ENCODE assay signal across 18 cellular contexts in genomic region chr2:38322224-38322914, GRCh38. TPM values are rescaled to one million over a fixed set of nuclear protein-coding genes. Genes with fewer than 3 reads are reported as not detected.
A peak's percentile ranks its signal among the peaks of the same experiment; 100 is the strongest.
DNase-seq lines count a peak whose midpoint lies in the region; ATAC-seq, FAIRE-seq and TF ChIP-seq lines count a peak whose summit lies in the region.
"Had no signal": no experiment of that assay in that cellular context is flagged by ENCODE, and none has a peak within 500 bp of the region (broad histone marks: within the 10 kb centered on the region; RNA-seq: fewer than 3 reads in every experiment).

No MANE protein-coding gene starts in this region.

- H3K4me3 Mint-ChIP-seq in memory B cell, result no peak overlapping the region
- H3K4me3 Mint-ChIP-seq: CD4-positive, alpha-beta memory T cell; IgD-negative memory B cell had no signal

- H3K14ac ChIP-seq in IMR-90 (replicated peaks; ENCODE audit: low read depth, low read length) (no peak overlapping the region), H1 (ENCODE audit: insufficient read length) (no peak overlapping the region)

- H3K9ac ChIP-seq in IMR-90 (ENCODE audit: low read depth, low read length) (no peak overlapping the region), H1 (replicated peaks in 1 of 4; ENCODE audit: extremely low read depth in 1 of 4, low read depth in 3 of 4, low read length in 3 of 4) (no peak overlapping the region)

- H3K4me1 ChIP-seq in IMR-90 (ENCODE audit: control insufficient read depth, insufficient read depth, low read length) (no peaks in the 10 kb centered on the region), H1 (replicated peaks in 1 of 4; ENCODE audit: control insufficient read depth in 3 of 4, insufficient read depth in 4 of 4, low read length in 3 of 4) (no peaks in the 10 kb centered on the region)

- H2AK5ac ChIP-seq in IMR-90 (ENCODE audit: low read depth, low read length) (no peak overlapping the region), H1 (ENCODE audit: low read depth, low read length) (no peak overlapping the region)

- H3K79me2 ChIP-seq in H1 (ENCODE audit: control insufficient read depth in 1 of 2, insufficient read depth in 2 of 2, low read length in 2 of 2), result peaks cover 0 to 59% of the 10 kb centered on the region in 2 experiments; a peak in 2 of 4 replicates

- H3K79me1 ChIP-seq in IMR-90 (ENCODE audit: low read depth in 1 of 2, low read length in 2 of 2) (peaks cover 11 to 17% of the 10 kb centered on the region in 2 experiments), H1 (ENCODE audit: low read depth, low read length) (0 out of 2 replicates have a peak, but pooled peaks cover 3% of the 10 kb centered on the region)

- FAIRE-seq in H1 (lab: Jason Lieb, UNC), result no peak
- FAIRE-seq: A204.1, H54 had no signal

- H3K9me3 ChIP-seq in IMR-90 (ENCODE audit: control insufficient read depth, insufficient read depth, low read length) (no peaks in the 10 kb centered on the region), H1 (ENCODE audit: insufficient read depth in 2 of 2, low read depth in 1 of 2, low read length in 1 of 2) (no peaks in the 10 kb centered on the region)
- H3K9me3 ChIP-seq: BE2C had no signal

- BruUV-seq in IMR-90 (replicated peaks; lab: Mats Ljungman, UMichigan), result no TSS peak

- H3K4ac ChIP-seq in IMR-90 (ENCODE audit: low read depth, low read length), result no peak overlapping the region
- no peak overlapping the region for H3K4ac ChIP-seq in H1 (replicated peaks; ENCODE audit: insufficient read length, low read depth, low read length)

- no peak overlapping the region for H2BK12ac ChIP-seq in H1 (ENCODE audit: low read depth, low read length)

- peak overlapping the region; percentile 53 for H3K27ac Mint-ChIP-seq in memory B cell
- H3K27ac Mint-ChIP-seq: IgD-negative memory B cell had no signal

- H2BK120ac ChIP-seq in IMR-90 (ENCODE audit: low read depth, low read length), result no peak overlapping the region
- no peak overlapping the region for H2BK120ac ChIP-seq in H1 (replicated peaks; ENCODE audit: low read depth, low read length)

- dilution Hi-C loops in IMR-90 (cut with HindIII; ENCODE audit: low sequenced_read_pairs, unreplicated experiment), result no loop called here

- H3K4me3 ChIP-seq in IMR-90 (ENCODE audit: insufficient read depth, low read depth, low read length), result no peak overlapping the region
- no peak overlapping the region for H3K4me3 ChIP-seq in H1 (ENCODE audit: extremely low read depth in 1 of 4, insufficient read depth in 2 of 4, low read depth in 3 of 4, low read length in 4 of 4)

- CTCF ChIA-PET in IMR-90 (lab: Yijun Ruan, JAX) (no interaction called here), H1 (lab: Charles Lee; ENCODE audit: partially characterized antibody) (interaction anchor here (0.6 to 2.0 kb wide), 6 partner anchors 8 to 1118 kb away, joined by 3 to 8 read pairs (median 3); no protein-coding TSS in a partner anchor)

- no peaks in the 10 kb centered on the region for H3K9me3 Mint-ChIP-seq in memory B cell
- H3K9me3 Mint-ChIP-seq: CD4-positive, alpha-beta memory T cell; IgD-negative memory B cell had no signal

- no peaks in the 10 kb centered on the region for H3K27me3 Mint-ChIP-seq in memory B cell
- H3K27me3 Mint-ChIP-seq: CD4-positive, alpha-beta memory T cell; IgD-negative memory B cell had no signal

- POLR2A ChIA-PET in IMR-90 (lab: Charles Lee; ENCODE audit: unreplicated experiment), result no interaction called here
- POLR2A ChIA-PET in H1 (lab: Charles Lee; ENCODE audit: partially characterized antibody), result interaction anchor here (0.7 kb wide), 1 partner anchor 655 kb away, joined by 3 read pairs; no protein-coding TSS in a partner anchor

- ATAC-seq in IMR-90 (ENCODE audit: low read depth) (no peak), memory B cell (ENCODE audit: low read depth) (no peak), GM18519 (IDR thresholded peaks at IDR 0.05; ENCODE audit: low FRiP score, unreplicated experiment) (no peak), GM18870 (IDR thresholded peaks at IDR 0.05; ENCODE audit: unreplicated experiment) (no peak)
- ATAC-seq: HCT116 had no signal

- H3K23me2 ChIP-seq in H1 (ENCODE audit: low read depth, low read length), result peaks cover 2% of the 10 kb centered on the region; the same call in 1 of the 2 replicates

- no peak overlapping the region for H3K4me2 ChIP-seq in IMR-90 (ENCODE audit: low read depth, low read length)
- no peak overlapping the region for H3K4me2 ChIP-seq in H1 (ENCODE audit: insufficient read depth in 1 of 2, low read depth in 2 of 2, low read length in 2 of 2)

- intact Hi-C loops in IMR-90 (cut with micrococcal nuclease), result no loop called here

- TF ChIP-seq RAD21 in IMR-90 (IDR thresholded peaks at IDR 0.05; ENCODE audit: low read length), result no peak
- TF ChIP-seq RAD21 in H1 (IDR thresholded peaks at IDR 0.05 in 1 of 2, conservative IDR thresholded peaks at IDR 0.05 in 1 of 2; ENCODE audit: low read depth in 2 of 2, low read length in 2 of 2), result no peak

- H3K23ac ChIP-seq in IMR-90 (ENCODE audit: low read depth, low read length) (no peak overlapping the region), H1 (ENCODE audit: insufficient read length) (no peak overlapping the region)

- H3K27me3 ChIP-seq in IMR-90 (ENCODE audit: control insufficient read depth, insufficient read depth, low read length), result no peaks in the 10 kb centered on the region
- H3K27me3 ChIP-seq in H1 (replicated peaks in 1 of 4; ENCODE audit: control insufficient read depth in 3 of 4, extremely low read depth in 1 of 4, insufficient read depth in 3 of 4, low read length in 3 of 4), result no peaks in the 10 kb centered on the region
- H3K27me3 ChIP-seq: BE2C had no signal

- H2AFZ ChIP-seq in IMR-90 (replicated peaks; ENCODE audit: low read length, poor library complexity) (no peak overlapping the region), H1 (ENCODE audit: low read length) (no peak overlapping the region)

- H3K36me3 ChIP-seq in IMR-90 (ENCODE audit: control insufficient read depth, insufficient read depth, low read length) (peaks cover 4% of the 10 kb centered on the region), H1 (ENCODE audit: control insufficient read depth in 2 of 4, insufficient read depth in 4 of 4, low read length in 3 of 4) (peaks cover 0 to 13% (median 1%) of the 10 kb centered on the region in 4 experiments; a peak in 1 of 8 replicates)

- H3K9me1 ChIP-seq in IMR-90 (ENCODE audit: insufficient read depth, low read length), result peaks cover 4% of the 10 kb centered on the region

- TF ChIP-seq POLR2A in IMR-90 (IDR thresholded peaks at IDR 0.05; ENCODE audit: low read depth, low read length), result no peak
- TF ChIP-seq POLR2A in H1 (IDR thresholded peaks at IDR 0.05; ENCODE audit: control extremely low read depth in 1 of 2, low read depth in 2 of 2, low read length in 2 of 2), result no peak

- TF ChIP-seq EP300 in H1 (IDR thresholded peaks at IDR 0.05; ENCODE audit: borderline replicate concordance in 1 of 2, low read depth in 2 of 2, low read length in 2 of 2), result no peak

- in situ Hi-C loops in IMR-90 (cut with MboI; ENCODE audit: low sequenced_read_pairs), result loop anchor here (25.0 kb wide), 1 partner anchor 190 kb away; no protein-coding TSS in a partner anchor

- H4K5ac ChIP-seq in IMR-90 (ENCODE audit: low read depth, low read length), result no peak overlapping the region
- no peak overlapping the region for H4K5ac ChIP-seq in H1 (ENCODE audit: insufficient read length, low read depth, low read length)

- H2BK20ac ChIP-seq in IMR-90 (ENCODE audit: low read depth, low read length) (no peak overlapping the region), H1 (ENCODE audit: low read length) (no peak overlapping the region)

- peaks cover 22% of the 10 kb centered on the region for H3K36me3 Mint-ChIP-seq in memory B cell

- H4K8ac ChIP-seq in IMR-90 (ENCODE audit: low read depth in 2 of 2, low read length in 2 of 2) (no peak overlapping the region; a peak in 1 of 4 replicates), H1 (ENCODE audit: extremely low read depth, insufficient read depth, low read length) (no peak overlapping the region)

- DNase-seq in IMR-90, result no peak
- DNase-seq in H1 (ENCODE audit: low read depth in 1 of 2, low spot score in 2 of 2), result no peak
- no peak for DNase-seq in memory B cell (ENCODE audit: low spot score in 2 of 2)
- DNase-seq in DMS79 (lab: John Stamatoyannopoulos, UW), result no peak
- DNase-seq in NCI-H82 treated with DMSO at 0.1 percent for 48 hours (lab: John Stamatoyannopoulos, UW; ENCODE audit: unreplicated experiment), result no peak
- DNase-seq: BE2C; CD4-positive, alpha-beta memory T cell; DMS153; DND-41; GDM1 had no signal

- H3K18ac ChIP-seq in IMR-90 (ENCODE audit: low read depth, low read length) (no peak overlapping the region), H1 (ENCODE audit: extremely low read depth, low read length) (no peak overlapping the region)

- H4K20me1 ChIP-seq in IMR-90 (ENCODE audit: insufficient read depth, low read length) (no peaks in the 10 kb centered on the region; the same call in 1 of the 2 replicates), H1 (replicated peaks in 1 of 2; ENCODE audit: control insufficient read depth in 1 of 2, insufficient read depth in 2 of 2, low read length in 2 of 2) (peaks cover 0 to 2% of the 10 kb centered on the region in 2 experiments)

- H2BK5ac ChIP-seq in IMR-90 (ENCODE audit: low read depth, low read length, poor library complexity, severe bottlenecking) (no peak overlapping the region), H1 (ENCODE audit: low read depth, low read length) (no peak overlapping the region)

- H4K91ac ChIP-seq in IMR-90 (ENCODE audit: insufficient read depth, low read depth, low read length) (no peak overlapping the region), H1 (replicated peaks; ENCODE audit: insufficient read length, low read length) (no peak overlapping the region)

- peaks cover 24% of the 10 kb centered on the region for H3K4me1 Mint-ChIP-seq in memory B cell

- TF ChIP-seq CTCF in IMR-90 (conservative IDR thresholded peaks at IDR 0.05; ENCODE audit: low read depth, low read length) (no peak), H1 (IDR thresholded peaks at IDR 0.05; ENCODE audit: control extremely low read depth in 1 of 3, insufficient read depth in 1 of 3, low read depth in 1 of 3, low read length in 3 of 3) (no peak)

- H3K56ac ChIP-seq in IMR-90 (ENCODE audit: extremely low read depth, insufficient read depth, low read length) (no peak overlapping the region), H1 (replicated peaks; ENCODE audit: insufficient read length, low read depth, low read length) (no peak overlapping the region)

- no peak overlapping the region for H2AK9ac ChIP-seq in IMR-90 (replicated peaks; ENCODE audit: low read depth, low read length, poor library complexity)

- H2BK15ac ChIP-seq in IMR-90 (ENCODE audit: low read depth, low read length) (no peak overlapping the region), H1 (ENCODE audit: low read length) (no peak overlapping the region)

- H3K27ac ChIP-seq in IMR-90 (ENCODE audit: insufficient read depth, low read length) (no peak overlapping the region), H1 (ENCODE audit: low read depth, low read length) (no peak overlapping the region)
- H3K27ac ChIP-seq: C4-2B, HL-60 had no signal

RNA-seq across cellular contexts. Expression of gene ATL2, which starts 54.7 kb away (rescaled TPM):
- total RNA-seq in IMR-90 (2012; rRNA removed), result 62.6 and 83.6 TPM in 2 replicates
- polyA plus RNA-seq in IMR-90 (2012; rRNA removed) (16.0 and 22.1 TPM in 2 replicates), H1 (2011; rRNA removed) (38.8 and 66.2 TPM in 2 replicates)
- polyA plus RNA-seq in IMR-90 (2012; cell fraction: cytosol; rRNA removed), result 5.3 and 8.6 TPM in 2 replicates
- 11.8 and 28.8 TPM in 2 replicates for polyA plus RNA-seq in IMR-90 (2012; cell fraction: nucleus; rRNA removed; ENCODE audit: low replicate concordance)
- total RNA-seq in H1 (2021; fragmentation: NEBNext Ultra II Directional; extraction: Animal tissue kit (Norgen Biotek cat#: 25700)), result 82.9 and 84.6 TPM in 2 replicates
- polyA plus RNA-seq in H1 (2011; cell fraction: cytosol; rRNA removed), result 62.4 TPM
- 19.6 TPM for polyA plus RNA-seq in H1 (2011; cell fraction: nucleus; rRNA removed)
- 46.7 to 77.6 TPM (median 53.6 TPM) in 4 replicates for polyA plus RNA-seq in H1 (2012, experiment 1 of 2)
- 16.2 TPM for polyA plus RNA-seq in H1 (2012, experiment 2 of 2)
- 42.8 TPM for polyA plus RNA-seq in H1 (2013, experiment 1 of 2)
- 44.0 TPM for polyA plus RNA-seq in H1 (2013, experiment 2 of 2)
- 47.6 and 59.7 TPM in 2 replicates for polyA minus RNA-seq in H1 (2011; rRNA and poly(A)+ RNA removed)
- polyA minus RNA-seq in H1 (2011; cell fraction: cytosol; rRNA and poly(A)+ RNA removed), result 70.9 TPM
- 85.2 TPM for polyA minus RNA-seq in H1 (2011; cell fraction: nucleus; rRNA and poly(A)+ RNA removed)
